In the genomic region with DNA sequence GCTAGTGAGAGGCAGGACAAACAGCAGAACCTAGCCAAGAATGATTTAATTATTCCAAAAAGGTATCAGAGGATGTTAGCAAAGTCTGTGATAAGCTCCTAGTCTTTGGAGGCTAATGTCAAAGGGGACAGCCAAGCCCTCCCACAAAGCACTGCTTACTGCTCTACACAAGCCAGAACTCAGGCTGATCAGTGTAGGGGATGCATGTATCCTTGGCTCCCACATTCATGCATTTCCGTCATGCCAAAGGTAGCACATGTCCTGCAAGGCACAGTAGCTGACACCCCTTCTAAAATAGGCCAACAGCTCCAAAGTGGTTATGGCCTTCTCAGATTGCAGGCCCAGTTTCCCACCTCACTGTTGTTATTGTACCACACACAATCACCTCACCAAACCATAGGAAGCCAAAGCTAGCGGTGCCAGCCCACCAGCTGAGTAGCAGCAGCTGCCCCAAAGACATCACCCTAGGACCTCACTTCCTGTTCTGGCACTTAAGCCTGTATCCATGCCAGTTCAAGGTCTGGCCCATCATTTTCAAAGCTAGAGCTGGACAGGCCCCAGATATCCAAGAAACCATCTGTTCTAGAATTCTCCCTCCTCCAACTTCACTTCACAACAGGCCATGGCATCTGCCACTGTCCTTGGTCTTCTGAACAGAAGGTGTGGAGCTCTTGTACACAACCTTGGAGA, we compare ENCODE assay signal across 19 cellular contexts. TPM values are rescaled to one million over a fixed set of nuclear protein-coding genes. Genes with fewer than 3 reads are reported as not detected.
DNase-seq lines count a peak whose midpoint lies in the region; ATAC-seq, FAIRE-seq and TF ChIP-seq lines count a peak whose summit lies in the region.
"Had no signal": no experiment of that assay in that cellular context is flagged by ENCODE, and none has a peak within 500 bp of the region (broad histone marks: within the 10 kb centered on the region; RNA-seq: fewer than 3 reads in every experiment).

No MANE protein-coding gene starts in this region.

- TF ChIP-seq CTCF in HFFc6 (IDR thresholded peaks at IDR 0.05) = no peak
- no peak for TF ChIP-seq CTCF in fibroblast of pulmonary artery (IDR thresholded peaks at IDR 0.05; ENCODE audit: low read length, missing control alignments)
- TF ChIP-seq CTCF in gastrocnemius medialis (IDR thresholded peaks at IDR 0.05 in 4 of 5, conservative IDR thresholded peaks at IDR 0.05 in 1 of 5) = no peak
- no peak for TF ChIP-seq CTCF in GM13977 (IDR thresholded peaks at IDR 0.05; ENCODE audit: extremely low read depth, insufficient read depth, missing control alignments)

- no peaks in the 10 kb centered on the region for H3K27me3 Mint-ChIP-seq in HFFc6 (ENCODE audit: insufficient read depth)
- H3K27me3 Mint-ChIP-seq: activated CD4-positive, alpha-beta T cell treated with anti-CD3 and anti-CD28 coated beads, Interleukin-2, amount 10 ng/mL, durations not matched to agents 24 days and 14 days; naive thymus-derived CD4-positive, alpha-beta T cell had no signal

- peak overlapping the region; percentile 22 for H3K27ac Mint-ChIP-seq in HFFc6
- H3K27ac Mint-ChIP-seq: activated CD4-positive, alpha-beta T cell treated with anti-CD3 and anti-CD28 coated beads, Interleukin-2, amount 10 ng/mL, durations not matched to agents 24 days and 14 days; naive thymus-derived CD4-positive, alpha-beta T cell had no signal

- H3K36me3 ChIP-seq in SJCRH30 (no peaks in the 10 kb centered on the region), gastrocnemius medialis (no peaks in the 10 kb centered on the region)
- H3K36me3 ChIP-seq: cardiac muscle cell, Peyer's patch, suprapubic skin had no signal

- no peak overlapping the region for H3K4me3 Mint-ChIP-seq in HFFc6
- H3K4me3 Mint-ChIP-seq: activated CD4-positive, alpha-beta T cell treated with anti-CD3 and anti-CD28 coated beads, Interleukin-2, amount 10 ng/mL, durations not matched to agents 24 days and 14 days; naive thymus-derived CD4-positive, alpha-beta T cell had no signal

- no peak for FAIRE-seq in H54 (lab: Jason Lieb, UNC)
- FAIRE-seq: TTC549 had no signal

- H3K27me3 ChIP-seq in SJCRH30 (no peaks in the 10 kb centered on the region), gastrocnemius medialis (no peaks in the 10 kb centered on the region)
- H3K27me3 ChIP-seq: cardiac muscle cell, Peyer's patch, suprapubic skin had no signal

- H3K27ac ChIP-seq in SJCRH30 = no peak overlapping the region
- H3K27ac ChIP-seq in gastrocnemius medialis = peak overlapping the region in 1 of 4 donors; percentile 52
- H3K27ac ChIP-seq: cardiac muscle cell, Peyer's patch, suprapubic skin had no signal

- peaks cover 89% of the 10 kb centered on the region for H3K4me1 Mint-ChIP-seq in HFFc6 (ENCODE audit: low read depth)

- intact Hi-C loops in gastrocnemius medialis (cut with DNase I; ENCODE audit: low total_unique reads) = no loop called here

- in situ Hi-C loops in gastrocnemius medialis (cut with MboI; ENCODE audit: low sequenced_read_pairs in 4 of 4) (no loop called here), GM13977 (cut with MboI; ENCODE audit: low pct_unique_long_range_greater_than_20kb, low sequenced_read_pairs, unreplicated experiment) (no loop called here)

- TF ChIP-seq POLR2A in gastrocnemius medialis (IDR thresholded peaks at IDR 0.05) (no peak), H54 (IDR thresholded peaks at IDR 0.05; ENCODE audit: low read depth, low read length) (no peak)

- no peak for DNase-seq in HFFc6
- peak; percentile 48 to 57 for DNase-seq in SJCRH30
- peak; percentile 31 for DNase-seq in fibroblast of pulmonary artery (ENCODE audit: low read depth)
- peak in 1 of 2 donors; percentile 18 for DNase-seq in gastrocnemius medialis
- DNase-seq in H54 (ENCODE audit: insufficient read length, low spot score) = no peak
- DNase-seq in GM13977 (ENCODE audit: low spot score) = no peak
- DNase-seq: activated CD4-positive, alpha-beta T cell treated with anti-CD3 and anti-CD28 coated beads, Interleukin-2, amount 10 ng/mL, durations not matched to agents 24 days and 14 days; DND-41; effector CD8-positive, alpha-beta T cell; islet precursor cell; naive thymus-derived CD4-positive, alpha-beta T cell; NCI-H187; NCI-H2227 treated with DMSO at 0.1 percent for 48 hours; Peyer's patch; SW 1271 had no signal

- ATAC-seq in gastrocnemius medialis = peak; percentile 53 to 61
- ATAC-seq in HG02973 (IDR thresholded peaks at IDR 0.05; ENCODE audit: unreplicated experiment) = no peak
- ATAC-seq: naive thymus-derived CD4-positive, alpha-beta T cell had no signal

- no peaks in the 10 kb centered on the region for H3K36me3 Mint-ChIP-seq in HFFc6 (ENCODE audit: low read depth)

- no peaks in the 10 kb centered on the region for H3K9me3 Mint-ChIP-seq in HFFc6
- H3K9me3 Mint-ChIP-seq: activated CD4-positive, alpha-beta T cell treated with anti-CD3 and anti-CD28 coated beads, Interleukin-2, amount 10 ng/mL, durations not matched to agents 24 days and 14 days had no signal

- H3K9me3 ChIP-seq in SJCRH30 (replicated peaks) (no peaks in the 10 kb centered on the region), gastrocnemius medialis (no peaks in the 10 kb centered on the region)
- H3K9me3 ChIP-seq: Peyer's patch, suprapubic skin had no signal

- H3K4me1 ChIP-seq in SJCRH30 = no peaks in the 10 kb centered on the region
- H3K4me1 ChIP-seq in gastrocnemius medialis = peaks cover 0 to 4% of the 10 kb centered on the region in 2 donors
- H3K4me1 ChIP-seq: Peyer's patch had no signal

- no peak overlapping the region for H3K4me3 ChIP-seq in SJCRH30
- H3K4me3 ChIP-seq in fibroblast of pulmonary artery (replicated peaks; ENCODE audit: low read depth, low read length) = no peak overlapping the region
- no peak overlapping the region for H3K4me3 ChIP-seq in gastrocnemius medialis
- H3K4me3 ChIP-seq: cardiac muscle cell, Peyer's patch, suprapubic skin had no signal

RNA-seq across cellular contexts. Expression of a gene that starts 40.9 kb away (rescaled TPM):
- total RNA-seq in HFFc6 (2021; fragmentation: NEBNext Ultra II Directional; extraction: Animal tissue kit (Norgen Biotek cat#: 25700)) = 10 to 100 TPM; 59.6 to 75.4 (median 67.6) TPM
- 24.6 and 27.2 TPM in 2 replicates for total RNA-seq in SJCRH30 (2014; rRNA removed; shearing (Covaris generic))
- total RNA-seq in gastrocnemius medialis = 10 to 100 TPM in 1 of 4 donors, under 1 TPM in 3; 0.55 to 18.7 (median 0.79) TPM

Comparison
In these comparisons a context has a peak if more than half of its experiments do, and no peak if none do; other contexts are left out.
1. DNase-seq: peak in SJCRH30 (2 of 2) and fibroblast of pulmonary artery (single experiment); none in HFFc6 (single experiment), H54 (single experiment) and GM13977 (single experiment).